ENCODE assay signal across 8 cellular contexts in genomic region chr5:59039296-59040006, GRCh38.
A peak's percentile ranks its signal among the peaks of the same experiment; 100 is the strongest.
DNase-seq lines count a peak whose midpoint lies in the region; ATAC-seq and TF ChIP-seq lines count a peak whose summit lies in the region.

No MANE protein-coding gene starts in this region.

- peak; percentile 88 for DNase-seq in ELR (ENCODE audit: low read depth)
- DNase-seq in LHCN-M2 (ENCODE audit: low read depth): peak; percentile 83
- peak; percentile 40 to 80 (median 68) for DNase-seq in activated CD4-positive, CD25-positive, alpha-beta regulatory T cell (lab: John Stamatoyannopoulos, UW)
- DNase-seq in cardiac fibroblast (ENCODE audit: low read depth in 2 of 2): peak; percentile 82 to 89
- peak; percentile 87 for DNase-seq in islet precursor cell
- DNase-seq in stimulated activated CD4-positive, alpha-beta T cell treated with anti-CD3 and anti-CD28 coated beads, Interleukin-15, amount 100 ng/mL, for 24 hours: peak; percentile 92
- no peak for DNase-seq in NCI-H187 treated with DMSO at 0.1 percent for 48 hours (lab: John Stamatoyannopoulos, UW)

- H3K4me3 ChIP-seq in cardiac fibroblast (replicated peaks in 1 of 2; ENCODE audit: low read depth in 2 of 2, low read length in 2 of 2): peak overlapping the region; percentile 82 to 83

- peak; percentile 57 for ATAC-seq in GM21786 (IDR thresholded peaks at IDR 0.05; ENCODE audit: unreplicated experiment)

- no peak for TF ChIP-seq CTCF in cardiac fibroblast (IDR thresholded peaks at IDR 0.05; ENCODE audit: low read depth, low read length)
